8 cellular contexts compared by ENCODE assay signal in genomic region chr15:92821491-92822116, GRCh38.
DNase-seq lines count a peak whose midpoint lies in the region; ATAC-seq, FAIRE-seq and TF ChIP-seq lines count a peak whose summit lies in the region.

No MANE protein-coding gene starts in this region.

- H3K9me3 Mint-ChIP-seq in endodermal cell = no peaks in the 10 kb centered on the region
- H3K9me3 Mint-ChIP-seq in stimulated activated naive B cell treated with anti-CD40 and anti-IgM and Interleukin-4, amounts not matched to agents 10 μg/mL and 1 μg/mL and 100 μg/mL, for 72 hours = no peaks in the 10 kb centered on the region

- BruUV-seq in OCI-LY7 (replicated peaks; lab: Mats Ljungman, UMichigan) = no TSS peak

- H3K4me1 ChIP-seq in OCI-LY7 (ENCODE audit: insufficient read depth, low read length, poor library complexity, severe bottlenecking) = peaks cover 82% of the 10 kb centered on the region
- peaks cover 5% of the 10 kb centered on the region for H3K4me1 ChIP-seq in endodermal cell (ENCODE audit: control insufficient read depth, insufficient read depth, low read length)

- DNase-seq in NCI-H748 (lab: John Stamatoyannopoulos, UW; ENCODE audit: unreplicated experiment) (peak; percentile 12), NCI-H748 treated with DMSO at 0.1 percent for 48 hours (lab: John Stamatoyannopoulos, UW) (no peak), OCI-LY7 (ENCODE audit: low spot score) (no peak), endodermal cell (no peak), GM19239 (ENCODE audit: insufficient read length, low spot score) (no peak), AG08396 (ENCODE audit: low spot score) (no peak)
- DNase-seq in stimulated activated naive B cell treated with anti-CD40 and anti-IgM and Interleukin-4, amounts not matched to agents 10 μg/mL and 1 μg/mL and 100 μg/mL, for 72 hours = no peak

- peak overlapping the region; percentile 2 for H3K4me3 ChIP-seq in OCI-LY7 (ENCODE audit: low read depth, low read length, poor library complexity, severe bottlenecking)
- H3K4me3 ChIP-seq in endodermal cell (ENCODE audit: low read length) = no peak overlapping the region

- no peak overlapping the region for H3K9ac ChIP-seq in endodermal cell (ENCODE audit: extremely low read depth, low read length, poor library complexity, severe bottlenecking)

- H3K4me2 ChIP-seq in OCI-LY7 (ENCODE audit: low read length) = peak overlapping the region; percentile 77

- peak; percentile 15 to 30 for ATAC-seq in stimulated activated naive B cell treated with anti-CD40 and anti-IgM and Interleukin-4, amounts not matched to agents 10 μg/mL and 1 μg/mL and 100 μg/mL, for 72 hours (replicated peaks)
- no peak for ATAC-seq in GM21381 (IDR thresholded peaks at IDR 0.05; ENCODE audit: unreplicated experiment)

- H3K79me2 ChIP-seq in OCI-LY7 (ENCODE audit: insufficient read depth, low read depth, low read length) = peaks cover 4% of the 10 kb centered on the region; the same call in 1 of the 2 replicates

- H3K9me3 ChIP-seq in OCI-LY7 (ENCODE audit: low read length) (no peaks in the 10 kb centered on the region), endodermal cell (ENCODE audit: control insufficient read depth, low read length) (no peaks in the 10 kb centered on the region)

- H2AFZ ChIP-seq in OCI-LY7 (ENCODE audit: low read length) = peak overlapping the region; percentile 80

- TF ChIP-seq CTCF in OCI-LY7 (conservative IDR thresholded peaks at IDR 0.05; ENCODE audit: low read length) (no peak), endodermal cell (conservative IDR thresholded peaks at IDR 0.05) (no peak)

- 66 to 80% methylated on average over 1 to 5 of the region's 5 CpGs for WGBS in endodermal cell (ENCODE audit: insufficient coverage in 1 of 2, insufficient read length in 1 of 2), 2 experiments

- no peak overlapping the region for H3K4me3 Mint-ChIP-seq in endodermal cell
- H3K4me3 Mint-ChIP-seq in stimulated activated naive B cell treated with anti-CD40 and anti-IgM and Interleukin-4, amounts not matched to agents 10 μg/mL and 1 μg/mL and 100 μg/mL, for 72 hours = peak overlapping the region in 1 of 2 donors; percentile 29

- CTCF ChIA-PET in OCI-LY7 (lab: Charles Lee; ENCODE audit: unreplicated experiment) = interaction anchor here (1.2 to 2.5 kb wide), 2 partner anchors 10 to 79 kb away, joined by 3 to 11 read pairs; partner anchors contain the start of gene CHD2

- no peak for FAIRE-seq in GM19239 (lab: Jason Lieb, UNC)

- H3K27ac ChIP-seq in OCI-LY7 (ENCODE audit: low read depth, low read length, poor library complexity, severe bottlenecking) = peak overlapping the region; percentile 71
- peak overlapping the region; percentile 69 for H3K27ac ChIP-seq in endodermal cell (ENCODE audit: low read depth, low read length)

- no peaks in the 10 kb centered on the region for H3K27me3 Mint-ChIP-seq in endodermal cell (ENCODE audit: insufficient read depth)
- H3K27me3 Mint-ChIP-seq in stimulated activated naive B cell treated with anti-CD40 and anti-IgM and Interleukin-4, amounts not matched to agents 10 μg/mL and 1 μg/mL and 100 μg/mL, for 72 hours = no peaks in the 10 kb centered on the region

- peak overlapping the region; percentile 61 for H3K27ac Mint-ChIP-seq in endodermal cell
- no peak overlapping the region for H3K27ac Mint-ChIP-seq in stimulated activated naive B cell treated with anti-CD40 and anti-IgM and Interleukin-4, amounts not matched to agents 10 μg/mL and 1 μg/mL and 100 μg/mL, for 72 hours

- H3K27me3 ChIP-seq in endodermal cell (ENCODE audit: control insufficient read depth, insufficient read depth, low read length, poor library complexity, severe bottlenecking) = no peaks in the 10 kb centered on the region

- peaks cover 58% of the 10 kb centered on the region for H3K4me1 Mint-ChIP-seq in endodermal cell
- H3K4me1 Mint-ChIP-seq in stimulated activated naive B cell treated with anti-CD40 and anti-IgM and Interleukin-4, amounts not matched to agents 10 μg/mL and 1 μg/mL and 100 μg/mL, for 72 hours = peaks cover 21 to 58% of the 10 kb centered on the region in 2 donors

- intact Hi-C loops in OCI-LY7 (cut with micrococcal nuclease; ENCODE audit: unreplicated experiment) = no loop called here

- POLR2A ChIA-PET in OCI-LY7 (lab: Charles Lee) = interaction anchor here (0.8 to 9.4 kb wide), 9 partner anchors 8 to 109 kb away, joined by 3 to 205 read pairs (median 11); partner anchors contain the start of gene CHD2

- H3K9me2 ChIP-seq in OCI-LY7 (ENCODE audit: insufficient read depth, low read length) = no peaks in the 10 kb centered on the region

- H4K20me1 ChIP-seq in OCI-LY7 (ENCODE audit: insufficient read depth, low read length) = no peaks in the 10 kb centered on the region

- H3K36me3 ChIP-seq in OCI-LY7 (ENCODE audit: insufficient read depth, low read length) (no peaks in the 10 kb centered on the region), endodermal cell (ENCODE audit: control insufficient read depth, insufficient read depth, low read length) (no peaks in the 10 kb centered on the region)

- H3K36me3 Mint-ChIP-seq in endodermal cell (ENCODE audit: low read depth) = no peaks in the 10 kb centered on the region
- no peaks in the 10 kb centered on the region for H3K36me3 Mint-ChIP-seq in stimulated activated naive B cell treated with anti-CD40 and anti-IgM and Interleukin-4, amounts not matched to agents 10 μg/mL and 1 μg/mL and 100 μg/mL, for 72 hours
